Comparison of ENCODE assay signal across 8 cellular contexts in the genomic region with DNA sequence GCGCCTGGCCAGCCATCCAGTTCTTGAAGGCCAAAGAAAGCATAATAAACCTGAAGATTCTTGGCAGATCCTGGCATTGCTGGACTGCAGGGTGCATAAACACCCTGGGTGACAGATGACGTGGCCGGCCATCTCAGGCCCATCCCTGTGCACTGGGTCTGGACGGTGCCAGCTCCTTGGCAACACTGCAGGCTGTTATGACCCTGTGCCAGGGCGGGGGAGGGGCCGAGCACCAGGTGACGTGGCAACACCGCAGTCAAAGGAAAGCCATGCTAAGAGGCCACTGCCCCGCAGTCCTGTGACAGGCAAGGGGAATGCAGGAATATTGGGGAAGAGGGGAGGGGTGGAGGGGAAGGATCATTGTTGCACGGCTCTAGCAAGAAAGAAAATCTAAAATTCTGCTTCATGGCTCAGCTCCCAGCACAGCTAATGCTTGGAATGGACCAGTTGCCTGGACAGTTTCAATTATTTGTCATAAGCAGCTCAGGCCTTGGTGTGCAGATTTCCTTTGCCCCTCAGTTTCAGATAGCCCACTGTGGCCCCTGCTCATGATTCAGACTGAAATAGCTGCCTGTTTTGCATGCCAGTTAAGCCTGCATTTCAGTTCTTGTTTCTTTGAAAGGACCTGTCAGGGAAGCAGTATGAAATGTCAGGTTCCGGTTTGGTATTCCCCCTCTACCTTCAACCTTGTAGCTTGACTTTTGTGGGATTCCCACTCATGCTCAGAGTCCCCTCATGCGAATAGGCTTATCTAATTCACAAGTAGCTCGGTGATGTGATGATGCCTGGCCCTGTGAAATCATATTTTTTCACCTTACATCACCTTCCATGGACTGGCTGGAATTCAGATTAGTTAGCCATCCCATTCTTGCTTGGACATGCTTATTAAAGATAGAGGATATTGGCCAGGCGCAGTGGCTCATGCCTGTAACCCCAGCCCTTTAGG. TPM values are rescaled to one million over a fixed set of nuclear protein-coding genes. Genes with fewer than 3 reads are reported as not detected.
DNase-seq lines count a peak whose midpoint lies in the region; ATAC-seq, FAIRE-seq and TF ChIP-seq lines count a peak whose summit lies in the region.

No MANE protein-coding gene starts in this region.

- peak overlapping the region in 2 of 11 experiments; percentile 15 to 30; a peak in 2 of 22 replicates for H3K9ac ChIP-seq in BLaER1 treated with 17β-estradiol and CSF1 and Interleukin-3, amounts not matched to agents 10 nM and 100 nM

- no peak for TF ChIP-seq CTCF in retinal pigment epithelial cell (conservative IDR thresholded peaks at IDR 0.05; ENCODE audit: low read depth, low read length)
- TF ChIP-seq CTCF in A673 (conservative IDR thresholded peaks at IDR 0.05; ENCODE audit: low read depth, low read length) = no peak

- BruUV-seq in A673 (replicated peaks; lab: Mats Ljungman, UMichigan) = no TSS peak

- peak overlapping the region; percentile 26 to 79 (median 65); a peak in 21 of 22 replicates for H3K4me2 ChIP-seq in BLaER1 treated with 17β-estradiol and CSF1 and Interleukin-3, amounts not matched to agents 10 nM and 100 nM

- no peaks in the 10 kb centered on the region for H3K27me3 ChIP-seq in BLaER1 treated with 17β-estradiol and CSF1 and Interleukin-3, amounts not matched to agents 10 nM and 100 nM
- H3K27me3 ChIP-seq in A673 (replicated peaks; ENCODE audit: insufficient read depth, low read depth, low read length, poor library complexity) = no peaks in the 10 kb centered on the region

- 0 out of 22 replicates have a peak overlapping the region, but pooled peaks of 1 of the 11 experiments have one; percentile 4 for H3K27ac ChIP-seq in BLaER1 treated with 17β-estradiol and CSF1 and Interleukin-3, amounts not matched to agents 10 nM and 100 nM
- H3K27ac ChIP-seq in A673 (ENCODE audit: low read depth, low read length, poor library complexity, severe bottlenecking) = no peak overlapping the region

- peaks cover 11 to 30% (median 24%) of the 10 kb centered on the region in 10 experiments for H3K4me1 ChIP-seq in BLaER1 treated with 17β-estradiol and CSF1 and Interleukin-3, amounts not matched to agents 10 nM and 100 nM
- H3K4me1 ChIP-seq in A673 (ENCODE audit: insufficient read depth, low read length, poor library complexity, severe bottlenecking) = no peaks in the 10 kb centered on the region

- no peaks in the 10 kb centered on the region for H3K36me3 ChIP-seq in BLaER1 treated with 17β-estradiol and CSF1 and Interleukin-3, amounts not matched to agents 10 nM and 100 nM
- no peaks in the 10 kb centered on the region for H3K36me3 ChIP-seq in A673 (ENCODE audit: insufficient read depth, low read length, poor library complexity, severe bottlenecking)

- DNase-seq in RCC 7860 (ENCODE audit: low spot score) = peak; percentile 76
- DNase-seq in Right ventricle myocardium inferior (ENCODE audit: missing footprints) = peak; percentile 81
- peak; percentile 59 for DNase-seq in retinal pigment epithelial cell (ENCODE audit: low read depth)
- DNase-seq in DMS79 (lab: John Stamatoyannopoulos, UW) = no peak
- no peak for DNase-seq in A673 (ENCODE audit: low spot score)

- POLR2A ChIA-PET in A673 (lab: Charles Lee; ENCODE audit: low non-redundant PET) = no interaction called here

- no peak for FAIRE-seq in RCC 7860 (lab: Jason Lieb, UNC)

- ATAC-seq in GM19043 (IDR thresholded peaks at IDR 0.05; ENCODE audit: low read depth, unreplicated experiment) = peak; percentile 92
- ATAC-seq in HG03066 (IDR thresholded peaks at IDR 0.05; ENCODE audit: low read depth, unreplicated experiment) = peak; percentile 89
- peak; percentile 93 for ATAC-seq in Right ventricle myocardium inferior

- intact Hi-C loops in Right ventricle myocardium inferior (cut with DNase I) (no loop called here), A673 (cut with micrococcal nuclease; ENCODE audit: unreplicated experiment) (no loop called here)

- CTCF ChIA-PET in A673 (lab: Charles Lee) = no interaction called here

- no peak overlapping the region for H3K4me3 ChIP-seq in BLaER1 treated with 17β-estradiol and CSF1 and Interleukin-3, amounts not matched to agents 10 nM and 100 nM
- H3K4me3 ChIP-seq in retinal pigment epithelial cell (ENCODE audit: low read length) (no peak overlapping the region), A673 (ENCODE audit: low read depth, low read length, poor library complexity, severe bottlenecking) (no peak overlapping the region)

- H4K20me1 ChIP-seq in BLaER1 treated with 17β-estradiol and CSF1 and Interleukin-3, amounts not matched to agents 10 nM and 100 nM = no peaks in the 10 kb centered on the region

- H3K9me3 ChIP-seq in BLaER1 treated with 17β-estradiol and CSF1 and Interleukin-3, amounts not matched to agents 10 nM and 100 nM (replicated peaks in 1 of 11) = no peaks in the 10 kb centered on the region
- H3K9me3 ChIP-seq in A673 (ENCODE audit: low read depth, low read length, poor library complexity, severe bottlenecking) = no peaks in the 10 kb centered on the region

RNA-seq across cellular contexts. Expression of a gene that starts 29.7 kb away (rescaled TPM):
- total RNA-seq in Right ventricle myocardium inferior (121 TPM), A673 (2021) (193 and 229 TPM in 2 replicates)

Comparison
In these comparisons a context has a peak if more than half of its experiments do, and no peak if none do; other contexts are left out.
1. DNase-seq: peak in RCC 7860 (single experiment), Right ventricle myocardium inferior (single experiment) and retinal pigment epithelial cell (single experiment); none in DMS79 (single experiment) and A673 (single experiment).
2. Peak in every context shown above with its lines, with median percentiles within 50 percentile points of each other: ATAC-seq.